In the genomic region with DNA sequence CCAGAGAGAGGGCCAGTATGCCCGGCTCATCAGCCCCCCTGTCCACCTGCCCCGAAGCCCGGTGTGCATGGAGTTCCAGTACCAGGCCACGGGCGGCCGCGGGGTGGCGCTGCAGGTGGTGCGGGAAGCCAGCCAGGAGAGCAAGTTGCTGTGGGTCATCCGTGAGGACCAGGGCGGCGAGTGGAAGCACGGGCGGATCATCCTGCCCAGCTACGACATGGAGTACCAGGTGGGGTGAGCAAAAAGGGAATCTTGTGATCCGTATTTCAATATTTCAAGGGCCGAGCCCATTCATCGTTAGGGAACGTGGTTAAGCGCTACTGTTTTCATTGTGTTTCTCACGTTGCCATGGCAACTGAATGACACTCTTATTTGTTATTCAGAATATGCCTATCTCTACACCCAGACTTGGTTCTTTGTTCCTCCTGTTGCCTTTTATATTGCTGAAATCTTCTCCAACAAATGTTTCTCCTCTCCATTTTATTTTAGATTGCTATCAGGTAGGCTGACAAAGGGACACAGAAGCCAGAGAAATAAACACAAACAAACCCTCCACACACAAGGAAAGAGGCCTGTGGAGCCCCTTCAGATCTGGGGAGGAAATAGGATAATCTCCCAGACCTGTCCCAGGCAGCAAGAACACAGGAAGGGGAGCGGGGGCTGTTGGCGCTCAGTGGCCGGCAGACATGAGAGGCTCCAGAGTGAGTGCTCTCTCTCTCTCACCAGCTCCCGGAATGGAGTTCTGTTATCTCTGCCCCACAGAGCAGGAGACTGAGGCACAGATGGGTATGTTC, we compare ENCODE assay signal across 8 cellular contexts.
A peak's percentile ranks its signal among the peaks of the same experiment; 100 is the strongest.
DNase-seq lines count a peak whose midpoint lies in the region; ATAC-seq lines count a peak whose summit lies in the region.

No MANE protein-coding gene starts in this region.

- no peak for ATAC-seq in GM18517 (IDR thresholded peaks at IDR 0.05; ENCODE audit: unreplicated experiment)

- DNase-seq in DMS 273 (lab: John Stamatoyannopoulos, UW; ENCODE audit: unreplicated experiment) (peak; percentile 84), DMS 273 treated with DMSO at 0.1 percent for 48 hours (lab: John Stamatoyannopoulos, UW) (no peak), NCI-H2171 treated with DMSO at 0.1 percent for 48 hours (lab: John Stamatoyannopoulos, UW) (peak; percentile 58), caudate nucleus (lab: John Stamatoyannopoulos, UW) (peak in 51 of 61 donors; percentile 9 to 83 (median 42)), iris pigment epithelial cell (ENCODE audit: low read depth) (peak; percentile 92), MV-4-11 (lab: John Stamatoyannopoulos, UW) (no peak)
- DNase-seq in stimulated activated CD8-positive, alpha-beta memory T cell treated with anti-CD3 and anti-CD28 coated beads, Interleukin-4, amount 100 ng/mL, for 48 hours: peak; percentile 52

- peak overlapping the region; percentile 46 for H3K27ac ChIP-seq in caudate nucleus (ENCODE audit: low read depth, low read length)

Comparison
In these comparisons a context has a peak if more than half of its experiments do, and no peak if none do; other contexts are left out.
1. DNase-seq: peak in DMS 273 (single experiment), NCI-H2171 treated with DMSO at 0.1 percent for 48 hours (single experiment), caudate nucleus (51 of 61), iris pigment epithelial cell (single experiment) and stimulated activated CD8-positive, alpha-beta memory T cell treated with anti-CD3 and anti-CD28 coated beads, Interleukin-4, amount 100 ng/mL, for 48 hours (single experiment); none in DMS 273 treated with DMSO at 0.1 percent for 48 hours (single experiment) and MV-4-11 (single experiment).